ENCODE assay signal across 23 cellular contexts in genomic region chr11:87179621-87180020, GRCh38.
"Had no signal": no experiment of that assay in that cellular context is flagged by ENCODE, and none has a peak within 500 bp of the region (broad histone marks: within the 10 kb centered on the region; RNA-seq: fewer than 3 reads in every experiment).

No MANE protein-coding gene starts in this region.

- H3K9me3 Mint-ChIP-seq: effector memory CD8-positive, alpha-beta T cell; immature natural killer cell had no signal

- H3K27ac Mint-ChIP-seq: effector memory CD8-positive, alpha-beta T cell; naive thymus-derived CD4-positive, alpha-beta T cell; stimulated activated naive B cell treated with anti-CD40 and anti-IgM and Interleukin-4, amounts not matched to agents 10 μg/mL and 1 μg/mL and 100 μg/mL, for 72 hours; stimulated activated naive CD8-positive, alpha-beta T cell treated with anti-CD3 and anti-CD28 coated beads, Interleukin-15, Interleukin-2, amounts not matched to agents 100 ng/mL and 50 ng/mL, for 24 hours had no signal

- H3K27ac ChIP-seq: coronary artery, lower lobe of right lung, ovary, psoas muscle, thyroid gland, vagina had no signal

- H3K9me3 ChIP-seq: ovary, psoas muscle, thyroid gland, vagina had no signal

- H3K4me3 Mint-ChIP-seq: effector memory CD8-positive, alpha-beta T cell; immature natural killer cell; naive thymus-derived CD4-positive, alpha-beta T cell; nephron; stimulated activated naive B cell treated with anti-CD40 and anti-IgM and Interleukin-4, amounts not matched to agents 10 μg/mL and 1 μg/mL and 100 μg/mL, for 72 hours; stimulated activated naive CD8-positive, alpha-beta T cell treated with anti-CD3 and anti-CD28 coated beads, Interleukin-15, Interleukin-2, amounts not matched to agents 100 ng/mL and 50 ng/mL, for 24 hours had no signal

- H3K36me3 ChIP-seq: lower lobe of right lung, ovary, thyroid gland, vagina had no signal

- H3K4me1 Mint-ChIP-seq: nephron had no signal

- DNase-seq: dermis blood vessel endothelial cell; effector memory CD8-positive, alpha-beta T cell; foreskin melanocyte; hypothalamus; immature natural killer cell; left ventricle myocardium superior; lower lobe of right lung; naive thymus-derived CD4-positive, alpha-beta T cell; occipital lobe; ovary; posterior cingulate gyrus; psoas muscle; right cardiac atrium; small intestine; stimulated activated CD4-positive, alpha-beta T cell treated with anti-CD3 and anti-CD28 coated beads, Interleukin-15, amount 100 ng/mL, for 24 hours; stimulated activated CD4-positive, alpha-beta T cell treated with anti-CD3 and anti-CD28 coated beads, Interleukin-2, amount 100 ng/mL, for 48 hours; stimulated activated naive B cell treated with anti-CD40 and anti-IgM and Interleukin-4, amounts not matched to agents 10 μg/mL and 1 μg/mL and 100 μg/mL, for 72 hours; thyroid gland; trophoblast cell had no signal

- H3K4me1 ChIP-seq: lower lobe of right lung, thyroid gland, vagina had no signal

- H3K27me3 Mint-ChIP-seq: effector memory CD8-positive, alpha-beta T cell; naive thymus-derived CD4-positive, alpha-beta T cell; stimulated activated naive B cell treated with anti-CD40 and anti-IgM and Interleukin-4, amounts not matched to agents 10 μg/mL and 1 μg/mL and 100 μg/mL, for 72 hours; stimulated activated naive CD8-positive, alpha-beta T cell treated with anti-CD3 and anti-CD28 coated beads, Interleukin-15, Interleukin-2, amounts not matched to agents 100 ng/mL and 50 ng/mL, for 24 hours had no signal

- ATAC-seq: effector memory CD8-positive, alpha-beta T cell; left ventricle myocardium superior; lower lobe of right lung; naive thymus-derived CD4-positive, alpha-beta T cell; psoas muscle; right cardiac atrium; stimulated activated naive B cell treated with anti-CD40 and anti-IgM and Interleukin-4, amounts not matched to agents 10 μg/mL and 1 μg/mL and 100 μg/mL, for 72 hours had no signal

- H3K4me3 ChIP-seq: coronary artery, lower lobe of right lung, ovary, psoas muscle, thyroid gland, vagina had no signal

- H3K27me3 ChIP-seq: ovary, thyroid gland, vagina had no signal
